22 cellular contexts compared by ENCODE assay signal in genomic region chr11:125378596-125378995, GRCh38.
"Had no signal": no experiment of that assay in that cellular context is flagged by ENCODE, and none has a peak within 500 bp of the region (broad histone marks: within the 10 kb centered on the region; RNA-seq: fewer than 3 reads in every experiment).

No MANE protein-coding gene starts in this region.

- H3K4me2 ChIP-seq: SK-N-SH, smooth muscle cell had no signal

- H3K36me3 ChIP-seq: brain microvascular endothelial cell, ovary, right lobe of liver, thoracic aorta had no signal

- H3K4me1 ChIP-seq: right lobe of liver had no signal

- H3K4me3 ChIP-seq: ovary, right lobe of liver, smooth muscle cell, thoracic aorta had no signal

- H3K4me1 Mint-ChIP-seq: activated CD4-positive, alpha-beta memory T cell treated with anti-CD3 and anti-CD28 coated beads, Interleukin-2, amount 10 ng/mL, durations not matched to agents 7 days and 5 days; activated CD4-positive, alpha-beta T cell treated with anti-CD3 and anti-CD28 coated beads, Interleukin-2, amount 10 ng/mL, durations not matched to agents 24 days and 14 days; activated CD8-positive, alpha-beta memory T cell treated with anti-CD3 and anti-CD28 coated beads, Interleukin-2, amount 10 ng/mL, durations not matched to agents 7 days and 5 days; activated naive CD4-positive, alpha-beta T cell treated with anti-CD3 and anti-CD28 coated beads, Interleukin-2, amount 50 U/mL, for 24 hours had no signal

- DNase-seq: activated CD4-positive, alpha-beta memory T cell treated with anti-CD3 and anti-CD28 coated beads, Interleukin-2, amount 10 ng/mL, durations not matched to agents 7 days and 5 days; activated CD4-positive, alpha-beta T cell treated with anti-CD3 and anti-CD28 coated beads, Interleukin-2, amount 10 ng/mL, durations not matched to agents 24 days and 14 days; activated CD8-positive, alpha-beta memory T cell treated with anti-CD3 and anti-CD28 coated beads, Interleukin-2, amount 10 ng/mL, durations not matched to agents 7 days and 5 days; activated gamma-delta T cell treated with Interleukin-2 at 50 U/mL for 16 hours; activated T-cell treated with anti-CD3 and anti-CD28 coated beads for 4 hours; brain microvascular endothelial cell; caudate nucleus; effector memory CD8-positive, alpha-beta T cell; foreskin melanocyte; hypothalamus; ovary; right lobe of liver; SK-N-SH; stimulated activated CD4-positive, alpha-beta T cell treated with anti-CD3 and anti-CD28 coated beads, Interleukin-2, amount 100 ng/mL, for 48 hours; stimulated activated naive CD4-positive, alpha-beta T cell treated with Interleukin-2 at 50 U/mL for 16 hours had no signal

- ATAC-seq: activated CD4-positive, CD25-positive, alpha-beta regulatory T cell treated with anti-CD3 and anti-CD28 coated beads, Interleukin-2, amount 50 U/mL, for 24 hours; activated CD8-positive, alpha-beta memory T cell treated with anti-CD3 and anti-CD28 coated beads, Interleukin-2, amount 10 ng/mL, durations not matched to agents 7 days and 5 days; effector memory CD8-positive, alpha-beta T cell; esophagus mucosa; right lobe of liver had no signal

- H3K9ac ChIP-seq: SK-N-SH had no signal

- H3K27me3 ChIP-seq: brain microvascular endothelial cell, ovary, right lobe of liver had no signal

- H3K36me3 Mint-ChIP-seq: activated CD8-positive, alpha-beta memory T cell treated with anti-CD3 and anti-CD28 coated beads, Interleukin-2, amount 10 ng/mL, durations not matched to agents 7 days and 5 days; activated naive CD4-positive, alpha-beta T cell treated with anti-CD3 and anti-CD28 coated beads, Interleukin-2, amount 50 U/mL, for 24 hours had no signal

- H3K27ac ChIP-seq: brain microvascular endothelial cell, ovary, right lobe of liver, thoracic aorta, VCaP had no signal

- H3K9me3 ChIP-seq: ovary, right lobe of liver, SK-N-SH, thoracic aorta had no signal

- H3K4me3 Mint-ChIP-seq: activated CD4-positive, alpha-beta memory T cell treated with anti-CD3 and anti-CD28 coated beads, Interleukin-2, amount 10 ng/mL, durations not matched to agents 7 days and 5 days; activated CD4-positive, alpha-beta T cell treated with anti-CD3 and anti-CD28 coated beads, Interleukin-2, amount 10 ng/mL, durations not matched to agents 24 days and 14 days; activated CD8-positive, alpha-beta memory T cell treated with anti-CD3 and anti-CD28 coated beads, Interleukin-2, amount 10 ng/mL, durations not matched to agents 7 days and 5 days; activated naive CD4-positive, alpha-beta T cell treated with anti-CD3 and anti-CD28 coated beads, Interleukin-2, amount 50 U/mL, for 24 hours; activated T-helper 1 cell treated with anti-CD3 and anti-CD28 coated beads, Interleukin-12 subunit alpha, Interleukin-12 subunit beta, Interleukin-2, Interleukin-4 antibody, amounts not matched to agents 30 ng/mL and 10 ng/mL and 1 ng/mL, durations not matched to agents 14 hours and 24 hours and 36 hours; effector memory CD8-positive, alpha-beta T cell had no signal

- H3K9me3 Mint-ChIP-seq: activated CD4-positive, alpha-beta memory T cell treated with anti-CD3 and anti-CD28 coated beads, Interleukin-2, amount 10 ng/mL, durations not matched to agents 7 days and 5 days; activated CD4-positive, alpha-beta T cell treated with anti-CD3 and anti-CD28 coated beads, Interleukin-2, amount 10 ng/mL, durations not matched to agents 24 days and 14 days; activated naive CD4-positive, alpha-beta T cell treated with anti-CD3 and anti-CD28 coated beads, Interleukin-2, amount 50 U/mL, for 24 hours; activated T-helper 1 cell treated with anti-CD3 and anti-CD28 coated beads, Interleukin-12 subunit alpha, Interleukin-12 subunit beta, Interleukin-2, Interleukin-4 antibody, amounts not matched to agents 30 ng/mL and 10 ng/mL and 1 ng/mL, durations not matched to agents 14 hours and 24 hours and 36 hours; effector memory CD8-positive, alpha-beta T cell had no signal

- H3K27ac Mint-ChIP-seq: activated CD4-positive, alpha-beta memory T cell treated with anti-CD3 and anti-CD28 coated beads, Interleukin-2, amount 10 ng/mL, durations not matched to agents 7 days and 5 days; activated CD4-positive, alpha-beta T cell treated with anti-CD3 and anti-CD28 coated beads, Interleukin-2, amount 10 ng/mL, durations not matched to agents 24 days and 14 days; activated CD8-positive, alpha-beta memory T cell treated with anti-CD3 and anti-CD28 coated beads, Interleukin-2, amount 10 ng/mL, durations not matched to agents 7 days and 5 days; activated naive CD4-positive, alpha-beta T cell treated with anti-CD3 and anti-CD28 coated beads, Interleukin-2, amount 50 U/mL, for 24 hours; activated T-helper 1 cell treated with anti-CD3 and anti-CD28 coated beads, Interleukin-12 subunit alpha, Interleukin-12 subunit beta, Interleukin-2, Interleukin-4 antibody, amounts not matched to agents 30 ng/mL and 10 ng/mL and 1 ng/mL, durations not matched to agents 14 hours and 24 hours and 36 hours; effector memory CD8-positive, alpha-beta T cell had no signal
